19 cellular contexts compared by ENCODE assay signal in genomic region chr13:110226051-110226562, GRCh38.
A peak's percentile ranks its signal among the peaks of the same experiment; 100 is the strongest.
DNase-seq lines count a peak whose midpoint lies in the region; ATAC-seq and TF ChIP-seq lines count a peak whose summit lies in the region.
"Had no signal": no experiment of that assay in that cellular context is flagged by ENCODE, and none has a peak within 500 bp of the region (broad histone marks: within the 10 kb centered on the region; RNA-seq: fewer than 3 reads in every experiment).

No MANE protein-coding gene starts in this region.

- TF ChIP-seq POLR2A in heart left ventricle (IDR thresholded peaks at IDR 0.05) (no peak), esophagus muscularis mucosa (IDR thresholded peaks at IDR 0.05; ENCODE audit: low read depth) (no peak)

- H3K9me3 ChIP-seq in heart left ventricle: no peaks in the 10 kb centered on the region
- no peaks in the 10 kb centered on the region for H3K9me3 ChIP-seq in esophagus muscularis mucosa

- peaks cover 11% of the 10 kb centered on the region for H3K36me3 Mint-ChIP-seq in osteocyte (ENCODE audit: unreplicated experiment)
- H3K36me3 Mint-ChIP-seq: CD4-positive, alpha-beta memory T cell had no signal

- H3K4me1 ChIP-seq in heart left ventricle (peaks cover 9 to 77% (median 54%) of the 10 kb centered on the region in 12 donors), esophagus muscularis mucosa (peaks cover 41 to 98% (median 80%) of the 10 kb centered on the region in 4 donors), foreskin keratinocyte (no peaks in the 10 kb centered on the region)

- WGBS in heart left ventricle, 4 donors: 32 to 45% (median 38%) methylated on average over 2 of the region's 2 CpGs
- 32% methylated on average over 2 of the region's 2 CpGs for WGBS in esophagus muscularis mucosa

- no peak for TF ChIP-seq EP300 in esophagus muscularis mucosa (IDR thresholded peaks at IDR 0.05)

- intact Hi-C loops in heart left ventricle (cut with DNase I): loop anchor here in 5 of 10 donors (5.0 to 10.0 kb wide), 4 partner anchors 76 to 329 kb away; no protein-coding TSS in a partner anchor
- intact Hi-C loops in Right ventricle myocardium superior (cut with DNase I): no loop called here
- intact Hi-C loops in esophagus muscularis mucosa (cut with DNase I): no loop called here

- H3K4me3 ChIP-seq in heart left ventricle: no peak overlapping the region
- no peak overlapping the region for H3K4me3 ChIP-seq in esophagus muscularis mucosa

- H3K27ac Mint-ChIP-seq in osteocyte (ENCODE audit: unreplicated experiment): peak overlapping the region; percentile 90
- H3K27ac Mint-ChIP-seq: CD4-positive, alpha-beta memory T cell had no signal

- H3K27me3 ChIP-seq in heart left ventricle (no peaks in the 10 kb centered on the region), esophagus muscularis mucosa (no peaks in the 10 kb centered on the region), foreskin keratinocyte (no peaks in the 10 kb centered on the region)

- H3K27me3 Mint-ChIP-seq in osteocyte (ENCODE audit: unreplicated experiment): no peaks in the 10 kb centered on the region

- no peaks in the 10 kb centered on the region for H3K9me3 Mint-ChIP-seq in osteocyte (ENCODE audit: unreplicated experiment)
- H3K9me3 Mint-ChIP-seq: CD4-positive, alpha-beta memory T cell had no signal

- ATAC-seq in heart left ventricle (no peak), Right ventricle myocardium superior (ENCODE audit: poor library complexity) (no peak), GM18873 (IDR thresholded peaks at IDR 0.05; ENCODE audit: low FRiP score, unreplicated experiment) (no peak), foreskin keratinocyte (no peak)

- TF ChIP-seq CTCF in heart left ventricle (IDR thresholded peaks at IDR 0.05) (no peak), esophagus muscularis mucosa (IDR thresholded peaks at IDR 0.05) (no peak), osteocyte (IDR thresholded peaks at IDR 0.05) (no peak), foreskin keratinocyte (conservative IDR thresholded peaks at IDR 0.05) (no peak)

- DNase-seq in heart left ventricle (no peak), Right ventricle myocardium superior (no peak), esophagus muscularis mucosa (ENCODE audit: extremely low spot score) (no peak), osteocyte (ENCODE audit: extremely low spot score, unreplicated experiment) (no peak), ureter (ENCODE audit: low spot score) (peak; percentile 6), foreskin keratinocyte (no peak)
- DNase-seq in activated naive CD4-positive, alpha-beta T cell treated with Interleukin-2 at 50 U/mL for 16 hours: no peak
- DNase-seq: activated CD8-positive, alpha-beta memory T cell treated with anti-CD3 and anti-CD28 coated beads, Interleukin-2, amount 50 U/mL, for 4 hours; activated naive CD4-positive, alpha-beta T cell treated with anti-CD3 and anti-CD28 coated beads, Interleukin-2, amount 50 U/mL, for 16 hours; CD4-positive, alpha-beta memory T cell; KBM-7; midbrain; NCI-H1436; OCI-M1; posterior cingulate gyrus; stimulated activated CD4-positive, alpha-beta T cell treated with anti-CD3 and anti-CD28 coated beads, Interleukin-1b, Interleukin-23, amount 100 ng/mL, for 48 hours; SW 1271 had no signal

- peaks cover 69% of the 10 kb centered on the region for H3K4me1 Mint-ChIP-seq in osteocyte (ENCODE audit: unreplicated experiment)

- peak overlapping the region in 11 of 12 donors; percentile 8 to 88 (median 39) for H3K27ac ChIP-seq in heart left ventricle
- peak overlapping the region; percentile 51 to 95 (median 92) for H3K27ac ChIP-seq in esophagus muscularis mucosa (replicated peaks in 1 of 4)
- no peak overlapping the region for H3K27ac ChIP-seq in foreskin keratinocyte
- H3K27ac ChIP-seq: 22Rv1 had no signal

- no peak overlapping the region for H3K4me3 Mint-ChIP-seq in osteocyte (ENCODE audit: unreplicated experiment)
- H3K4me3 Mint-ChIP-seq: CD4-positive, alpha-beta memory T cell had no signal

- no peaks in the 10 kb centered on the region for H3K36me3 ChIP-seq in heart left ventricle
- peaks cover 0 to 6% (median 0%) of the 10 kb centered on the region in 4 donors for H3K36me3 ChIP-seq in esophagus muscularis mucosa
